In genomic region chr17:48177816-48178215, GRCh38 we compare ENCODE assay signal across 20 cellular contexts.
DNase-seq lines count a peak whose midpoint lies in the region; ATAC-seq and TF ChIP-seq lines count a peak whose summit lies in the region.
"Had no signal": no experiment of that assay in that cellular context is flagged by ENCODE, and none has a peak within 500 bp of the region (broad histone marks: within the 10 kb centered on the region; RNA-seq: fewer than 3 reads in every experiment).

No MANE protein-coding gene starts in this region.

- intact Hi-C loops in natural killer cell (cut with micrococcal nuclease) = no loop called here

- peak overlapping the region; percentile 40 to 44 for H3K27ac Mint-ChIP-seq in natural killer cell
- H3K27ac Mint-ChIP-seq in natural killer cell treated with Interleukin-12 subunit alpha and Interleukin-12 subunit beta and Interleukin-15 and Interleukin-18, amount 100 ng/mL, for 72 hours = no peak overlapping the region
- peak overlapping the region; percentile 5 for H3K27ac Mint-ChIP-seq in stimulated activated effector memory CD8-positive, alpha-beta T cell treated with anti-CD3 and anti-CD28 coated beads, Interleukin-12 subunit alpha, Interleukin-12 subunit beta, amount 100 ng/mL, for 72 hours
- H3K27ac Mint-ChIP-seq: CD14-positive monocyte; T-helper 2 cell treated with Interferon-gamma antibody and Interleukin-4, amounts not matched to agents 5 μg/mL and 100 μg/mL, for 36 hours had no signal

- H3K27me3 Mint-ChIP-seq in natural killer cell (ENCODE audit: low read depth in 2 of 2) = no peaks in the 10 kb centered on the region
- H3K27me3 Mint-ChIP-seq in natural killer cell treated with Interleukin-12 subunit alpha and Interleukin-12 subunit beta and Interleukin-15 and Interleukin-18, amount 100 ng/mL, for 72 hours = no peaks in the 10 kb centered on the region

- no peaks in the 10 kb centered on the region for H3K9me3 Mint-ChIP-seq in natural killer cell
- H3K9me3 Mint-ChIP-seq in natural killer cell treated with Interleukin-12 subunit alpha and Interleukin-12 subunit beta and Interleukin-15 and Interleukin-18, amount 100 ng/mL, for 72 hours = no peaks in the 10 kb centered on the region
- no peaks in the 10 kb centered on the region for H3K9me3 Mint-ChIP-seq in stimulated activated effector memory CD8-positive, alpha-beta T cell treated with anti-CD3 and anti-CD28 coated beads, Interleukin-12 subunit alpha, Interleukin-12 subunit beta, amount 100 ng/mL, for 72 hours
- H3K9me3 Mint-ChIP-seq: CD14-positive monocyte; T-helper 2 cell treated with Interferon-gamma antibody and Interleukin-4, amounts not matched to agents 5 μg/mL and 100 μg/mL, for 36 hours had no signal

- ATAC-seq in natural killer cell = no peak
- no peak for ATAC-seq in natural killer cell treated with Interleukin-12 subunit alpha and Interleukin-12 subunit beta and Interleukin-15 and Interleukin-18, amount 100 ng/mL, for 72 hours
- no peak for ATAC-seq in stimulated activated effector memory CD8-positive, alpha-beta T cell treated with anti-CD3 and anti-CD28 coated beads, Interleukin-12 subunit alpha, Interleukin-12 subunit beta, amount 100 ng/mL, for 72 hours
- ATAC-seq in HG02852 (IDR thresholded peaks at IDR 0.05; ENCODE audit: unreplicated experiment) = no peak
- ATAC-seq: HepG2, Right ventricle myocardium inferior had no signal

- peaks cover 23% of the 10 kb centered on the region for H3K36me3 Mint-ChIP-seq in natural killer cell
- peaks cover 27% of the 10 kb centered on the region for H3K36me3 Mint-ChIP-seq in natural killer cell treated with Interleukin-12 subunit alpha and Interleukin-12 subunit beta and Interleukin-15 and Interleukin-18, amount 100 ng/mL, for 72 hours
- peaks cover 79% of the 10 kb centered on the region for H3K36me3 Mint-ChIP-seq in stimulated activated effector memory CD8-positive, alpha-beta T cell treated with anti-CD3 and anti-CD28 coated beads, Interleukin-12 subunit alpha, Interleukin-12 subunit beta, amount 100 ng/mL, for 72 hours
- H3K36me3 Mint-ChIP-seq: CD14-positive monocyte had no signal

- peaks cover 10 to 15% of the 10 kb centered on the region in 2 donors for H3K4me1 Mint-ChIP-seq in natural killer cell
- peaks cover 26 to 30% of the 10 kb centered on the region in 2 donors for H3K4me1 Mint-ChIP-seq in natural killer cell treated with Interleukin-12 subunit alpha and Interleukin-12 subunit beta and Interleukin-15 and Interleukin-18, amount 100 ng/mL, for 72 hours (ENCODE audit: low read depth in 2 of 2)
- peaks cover 28% of the 10 kb centered on the region for H3K4me1 Mint-ChIP-seq in stimulated activated effector memory CD8-positive, alpha-beta T cell treated with anti-CD3 and anti-CD28 coated beads, Interleukin-12 subunit alpha, Interleukin-12 subunit beta, amount 100 ng/mL, for 72 hours
- H3K4me1 Mint-ChIP-seq: CD14-positive monocyte had no signal

- DNase-seq in DMS 273 (lab: John Stamatoyannopoulos, UW; ENCODE audit: unreplicated experiment) (peak; percentile 20), DMS 273 treated with DMSO at 0.1 percent for 48 hours (lab: John Stamatoyannopoulos, UW) (no peak), natural killer cell (no peak), RPMI7951 (ENCODE audit: low read depth) (peak; percentile 50), T1000 (lab: John Stamatoyannopoulos, UW) (no peak)
- DNase-seq in natural killer cell treated with Interleukin-12 subunit alpha and Interleukin-12 subunit beta and Interleukin-15 and Interleukin-18, amount 100 ng/mL, for 72 hours (ENCODE audit: low spot score) = no peak
- no peak for DNase-seq in stimulated activated effector memory CD8-positive, alpha-beta T cell treated with anti-CD3 and anti-CD28 coated beads, Interleukin-12 subunit alpha, Interleukin-12 subunit beta, amount 100 ng/mL, for 72 hours (ENCODE audit: low spot score in 2 of 2)
- DNase-seq: AML-193, COR-L47, DMS153, GOT3, KG1, NCI-H1694, Peyer's patch, SK-N-SH had no signal

- no peak overlapping the region for H3K4me3 Mint-ChIP-seq in natural killer cell
- no peak overlapping the region for H3K4me3 Mint-ChIP-seq in natural killer cell treated with Interleukin-12 subunit alpha and Interleukin-12 subunit beta and Interleukin-15 and Interleukin-18, amount 100 ng/mL, for 72 hours
- no peak overlapping the region for H3K4me3 Mint-ChIP-seq in stimulated activated effector memory CD8-positive, alpha-beta T cell treated with anti-CD3 and anti-CD28 coated beads, Interleukin-12 subunit alpha, Interleukin-12 subunit beta, amount 100 ng/mL, for 72 hours
- H3K4me3 Mint-ChIP-seq: CD14-positive monocyte; T-helper 2 cell treated with Interferon-gamma antibody and Interleukin-4, amounts not matched to agents 5 μg/mL and 100 μg/mL, for 36 hours had no signal

- no peak for TF ChIP-seq CTCF in natural killer cell (IDR thresholded peaks at IDR 0.05)

Comparison
In these comparisons a context has a peak if more than half of its experiments do, and no peak if none do; other contexts are left out.
1. DNase-seq: peak in DMS 273 (single experiment) and RPMI7951 (single experiment); none in DMS 273 treated with DMSO at 0.1 percent for 48 hours (single experiment), natural killer cell (single experiment), natural killer cell treated with Interleukin-12 subunit alpha and Interleukin-12 subunit beta and Interleukin-15 and Interleukin-18, amount 100 ng/mL, for 72 hours (single experiment), stimulated activated effector memory CD8-positive, alpha-beta T cell treated with anti-CD3 and anti-CD28 coated beads, Interleukin-12 subunit alpha, Interleukin-12 subunit beta, amount 100 ng/mL, for 72 hours (0 of 2) and T1000 (single experiment).
2. H3K27ac Mint-ChIP-seq: peak in natural killer cell (2 of 2) and stimulated activated effector memory CD8-positive, alpha-beta T cell treated with anti-CD3 and anti-CD28 coated beads, Interleukin-12 subunit alpha, Interleukin-12 subunit beta, amount 100 ng/mL, for 72 hours (single experiment); none in natural killer cell treated with Interleukin-12 subunit alpha and Interleukin-12 subunit beta and Interleukin-15 and Interleukin-18, amount 100 ng/mL, for 72 hours (0 of 2).